Comparison of ENCODE assay signal across 36 cellular contexts in genomic region chr15:97944724-97945123, GRCh38.
"Had no signal": no experiment of that assay in that cellular context is flagged by ENCODE, and none has a peak within 500 bp of the region (broad histone marks: within the 10 kb centered on the region; RNA-seq: fewer than 3 reads in every experiment).

No MANE protein-coding gene starts in this region.

- H3K4me1 ChIP-seq: Peyer's patch, SJSA1 had no signal

- H3K36me3 Mint-ChIP-seq: activated naive CD8-positive, alpha-beta T cell treated with anti-CD3 and anti-CD28 coated beads for 36 hours had no signal

- DNase-seq: activated CD4-positive, alpha-beta memory T cell treated with anti-CD3 and anti-CD28 coated beads, Interleukin-2, amount 10 ng/mL, durations not matched to agents 7 days and 5 days; activated CD4-positive, alpha-beta T cell treated with anti-CD3 and anti-CD28 coated beads for 1 hour; activated CD4-positive, alpha-beta T cell treated with anti-CD3 and anti-CD28 coated beads for 48 hours; activated CD4-positive, CD25-positive, alpha-beta regulatory T cell; activated effector memory CD4-positive, alpha-beta T cell treated with anti-CD3 and anti-CD28 coated beads, Interleukin-2, amount 50 U/mL, for 16 hours; activated naive CD4-positive, alpha-beta T cell; activated naive CD4-positive, alpha-beta T cell treated with anti-CD3 and anti-CD28 coated beads, Interleukin-2, amount 50 U/mL, for 16 hours; activated naive CD8-positive, alpha-beta T cell treated with anti-CD3 and anti-CD28 coated beads for 36 hours; activated T-cell treated with anti-CD3 and anti-CD28 coated beads, Interleukin-2, amount 50 U/mL, for 1 hour; activated T-cell treated with anti-CD3 and anti-CD28 coated beads, Interleukin-2, amount 50 U/mL, for 72 hours; amniotic stem cell; aorta; brain microvascular endothelial cell; central memory CD4-positive, alpha-beta T cell; Karpas-422; NCI-H1105; NCI-H1417 treated with DMSO at 0.1 percent for 48 hours; NCI-H187 treated with DMSO at 0.1 percent for 48 hours; NCI-H2081; NCI-H2171 treated with DMSO at 0.1 percent for 48 hours; NCI-H2227 treated with DMSO at 0.1 percent for 48 hours; NCI-H446; NCI-H524; NCI-H69; NK-92 treated with Interleukin-12 subunit alpha and Interleukin-12 subunit beta, amount 100 ng/mL, for 24 hours; PC-3; Peyer's patch; RPMI8226; SHP77 treated with DMSO at 0.1 percent for 48 hours; SK-N-SH; T-helper 1 cell; T-helper 2 cell; T-helper 9 cell; WERI-Rb-1 had no signal

- H3K4me1 Mint-ChIP-seq: activated CD4-positive, alpha-beta memory T cell treated with anti-CD3 and anti-CD28 coated beads, Interleukin-2, amount 10 ng/mL, durations not matched to agents 7 days and 5 days; activated naive CD8-positive, alpha-beta T cell treated with anti-CD3 and anti-CD28 coated beads for 36 hours; activated T-helper 17 cell treated with anti-CD3 and anti-CD28 coated beads, Interleukin-2, amount 50 U/mL, for 72 hours had no signal

- H3K9me3 ChIP-seq: Peyer's patch, SJSA1, SK-N-SH had no signal

- H3K9ac ChIP-seq: SK-N-SH had no signal

- H3K27ac Mint-ChIP-seq: activated CD4-positive, alpha-beta memory T cell treated with anti-CD3 and anti-CD28 coated beads, Interleukin-2, amount 10 ng/mL, durations not matched to agents 7 days and 5 days; activated naive CD8-positive, alpha-beta T cell treated with anti-CD3 and anti-CD28 coated beads for 36 hours; activated T-cell treated with anti-CD3 and anti-CD28 coated beads, Interleukin-2, amount 50 U/mL, for 72 hours; activated T-helper 17 cell treated with anti-CD3 and anti-CD28 coated beads, Interleukin-2, amount 50 U/mL, for 72 hours had no signal

- ATAC-seq: activated T-cell treated with anti-CD3 and anti-CD28 coated beads, Interleukin-2, amount 50 U/mL, for 72 hours; activated T-helper 17 cell treated with anti-CD3 and anti-CD28 coated beads, Interleukin-2, amount 50 U/mL, for 72 hours; PC-3 had no signal

- H3K27ac ChIP-seq: brain microvascular endothelial cell, Peyer's patch, SJSA1, WERI-Rb-1 had no signal

- H3K9me3 Mint-ChIP-seq: activated naive CD8-positive, alpha-beta T cell treated with anti-CD3 and anti-CD28 coated beads for 36 hours had no signal

- H3K4me3 Mint-ChIP-seq: activated CD4-positive, alpha-beta memory T cell treated with anti-CD3 and anti-CD28 coated beads, Interleukin-2, amount 10 ng/mL, durations not matched to agents 7 days and 5 days; activated naive CD8-positive, alpha-beta T cell treated with anti-CD3 and anti-CD28 coated beads for 36 hours; activated T-cell treated with anti-CD3 and anti-CD28 coated beads, Interleukin-2, amount 50 U/mL, for 72 hours; activated T-helper 17 cell treated with anti-CD3 and anti-CD28 coated beads, Interleukin-2, amount 50 U/mL, for 72 hours had no signal

- H3K4me2 ChIP-seq: SK-N-SH had no signal

- H3K4me3 ChIP-seq: Peyer's patch, SJSA1 had no signal

- H3K36me3 ChIP-seq: brain microvascular endothelial cell, Peyer's patch, SJSA1, WERI-Rb-1 had no signal

- H3K27me3 ChIP-seq: brain microvascular endothelial cell, Peyer's patch, SJSA1 had no signal

- H3K27me3 Mint-ChIP-seq: activated CD4-positive, alpha-beta memory T cell treated with anti-CD3 and anti-CD28 coated beads, Interleukin-2, amount 10 ng/mL, durations not matched to agents 7 days and 5 days had no signal
